13 cellular contexts compared by ENCODE assay signal in genomic region chr5:111245654-111246053, GRCh38.
"Had no signal": no experiment of that assay in that cellular context is flagged by ENCODE, and none has a peak within 500 bp of the region (broad histone marks: within the 10 kb centered on the region; RNA-seq: fewer than 3 reads in every experiment).

No MANE protein-coding gene starts in this region.

- H3K27ac Mint-ChIP-seq: activated B cell treated with CpG ODN at 0.5 μM for 24 hours, neural progenitor cell had no signal

- H3K9me3 Mint-ChIP-seq: activated B cell treated with CpG ODN at 0.5 μM for 24 hours, neural progenitor cell had no signal

- DNase-seq: activated B cell treated with CpG ODN at 0.5 μM for 24 hours; aorta; kidney; left ventricle myocardium inferior; mesendoderm; ovary; stimulated activated CD4-positive, alpha-beta T cell treated with anti-CD3 and anti-CD28 coated beads, Interleukin-12 subunit alpha, Interleukin-12 subunit beta, amount 100 ng/mL, for 4 hours; stimulated activated CD4-positive, alpha-beta T cell treated with anti-CD3 and anti-CD28 coated beads, Interleukin-2, amount 100 ng/mL, for 48 hours; stimulated activated CD8-positive, alpha-beta memory T cell treated with anti-CD3 and anti-CD28 coated beads, Interleukin-4, amount 100 ng/mL, for 48 hours; tibial artery; uterus had no signal

- H3K27me3 Mint-ChIP-seq: activated B cell treated with CpG ODN at 0.5 μM for 24 hours had no signal

- H3K4me1 Mint-ChIP-seq: activated B cell treated with CpG ODN at 0.5 μM for 24 hours, neural progenitor cell had no signal

- FAIRE-seq: kidney, TTC549 had no signal

- H3K36me3 Mint-ChIP-seq: neural progenitor cell had no signal

- H3K4me3 Mint-ChIP-seq: activated B cell treated with CpG ODN at 0.5 μM for 24 hours, neural progenitor cell had no signal
